8 cellular contexts compared by ENCODE assay signal in genomic region chr6:52995913-52996685, GRCh38. TPM values are rescaled to one million over a fixed set of nuclear protein-coding genes. Genes with fewer than 3 reads are reported as not detected.
DNase-seq lines count a peak whose midpoint lies in the region; ATAC-seq and TF ChIP-seq lines count a peak whose summit lies in the region.

No MANE protein-coding gene starts in this region.

- no peaks in the 10 kb centered on the region for H3K27me3 ChIP-seq in WERI-Rb-1 (ENCODE audit: insufficient read depth, low read depth, severe bottlenecking)

- H3K27ac Mint-ChIP-seq in mesothelial cell of epicardium, result peak overlapping the region; percentile 99

- H3K36me3 Mint-ChIP-seq in mesothelial cell of epicardium, result peaks cover 5% of the 10 kb centered on the region

- peaks cover 18% of the 10 kb centered on the region for H3K4me1 Mint-ChIP-seq in mesothelial cell of epicardium

- H3K27ac ChIP-seq in WERI-Rb-1, result peak overlapping the region; percentile 40

- TF ChIP-seq CTCF in WERI-Rb-1 (IDR thresholded peaks at IDR 0.05; ENCODE audit: low read depth, low read length), result no peak
- no peak for TF ChIP-seq CTCF in mesothelial cell of epicardium (IDR thresholded peaks at IDR 0.05; ENCODE audit: unreplicated experiment)

- H3K9me3 Mint-ChIP-seq in mesothelial cell of epicardium, result no peaks in the 10 kb centered on the region

- no peaks in the 10 kb centered on the region for H3K36me3 ChIP-seq in WERI-Rb-1

- no peak for ATAC-seq in HG03565 (IDR thresholded peaks at IDR 0.05; ENCODE audit: unreplicated experiment)
- no peak for ATAC-seq in GM18870 (IDR thresholded peaks at IDR 0.05; ENCODE audit: unreplicated experiment)

- peak overlapping the region; percentile 72 for H3K4me3 ChIP-seq in WERI-Rb-1 (ENCODE audit: low read depth, low read length)

- H3K4me3 Mint-ChIP-seq in mesothelial cell of epicardium, result peak overlapping the region; percentile 95

- peaks cover 5% of the 10 kb centered on the region for H3K27me3 Mint-ChIP-seq in mesothelial cell of epicardium (ENCODE audit: low read depth)

- H3K9me3 ChIP-seq in WERI-Rb-1 (ENCODE audit: severe bottlenecking), result no peaks in the 10 kb centered on the region

- DNase-seq in ELR (ENCODE audit: low read depth) (peak; percentile 86), NCI-H1694 treated with DMSO at 0.1 percent for 48 hours (lab: John Stamatoyannopoulos, UW) (peak; percentile 45), WERI-Rb-1 (peak; percentile 81), dermis microvascular lymphatic vessel endothelial cell (ENCODE audit: low read depth in 2 of 2) (peak; percentile 32 to 69), mesothelial cell of epicardium (ENCODE audit: low spot score in 2 of 2, unreplicated experiment in 2 of 2) (peak in 1 of 2 experiments; percentile 44), stromal cell of bone marrow (ENCODE audit: low read depth) (peak; percentile 63)

RNA-seq across cellular contexts. Expression of gene GSTA4, which starts 1.0 kb away (rescaled TPM):
- 14.7 and 15.7 TPM in 2 replicates for total RNA-seq in dermis microvascular lymphatic vessel endothelial cell
- 66.2 to 69.5 TPM (median 68.8 TPM) in 3 replicates for total RNA-seq in mesothelial cell of epicardium
